Comparison of ENCODE assay signal across 8 cellular contexts in genomic region chr16:2046889-2047329, GRCh38. TPM values are rescaled to one million over a fixed set of nuclear protein-coding genes. Genes with fewer than 3 reads are reported as not detected.
DNase-seq lines count a peak whose midpoint lies in the region; ATAC-seq, FAIRE-seq and TF ChIP-seq lines count a peak whose summit lies in the region.

No MANE protein-coding gene starts in this region.

- no peaks in the 10 kb centered on the region for H3K9me3 ChIP-seq in iPS-18c (ENCODE audit: control insufficient read depth, insufficient read depth, low read length)

- TF ChIP-seq CTCF in activated B cell treated with CpG ODN at 0.5 μM for 24 hours (IDR thresholded peaks at IDR 0.05) = no peak

- H3K27ac ChIP-seq in temporal lobe (ENCODE audit: low read depth, low read length) = peak overlapping the region; percentile 38

- peak; percentile 64 for DNase-seq in activated CD8-positive, alpha-beta memory T cell treated with anti-CD3 and anti-CD28 coated beads for 24 hours
- DNase-seq in activated CD8-positive, alpha-beta memory T cell treated with anti-CD3 and anti-CD28 coated beads, Interleukin-2, amount 50 U/mL, for 4 hours = no peak
- no peak for DNase-seq in activated B cell treated with CpG ODN at 0.5 μM for 24 hours
- no peak for DNase-seq in cerebellar nuclear complex (lab: John Stamatoyannopoulos, UW)
- DNase-seq in RCC 7860 (ENCODE audit: low spot score) = no peak
- DNase-seq in GM19240 (ENCODE audit: insufficient read length, low spot score) = no peak

- no peak for FAIRE-seq in RCC 7860 (lab: Jason Lieb, UNC)

- H3K4me3 ChIP-seq in iPS-18c (ENCODE audit: insufficient read depth, low read depth, low read length) = peak overlapping the region; percentile 90

- H3K27ac Mint-ChIP-seq in activated B cell treated with CpG ODN at 0.5 μM for 24 hours = no peak overlapping the region

- CTCF ChIA-PET in activated B cell treated with CpG ODN at 0.5 μM for 24 hours (lab: Charles Lee) = interaction anchor here (1.2 kb wide), 2 partner anchors 43 to 94 kb away, joined by 3 to 5 read pairs; no protein-coding TSS in a partner anchor

- H3K27me3 Mint-ChIP-seq in activated B cell treated with CpG ODN at 0.5 μM for 24 hours = no peaks in the 10 kb centered on the region

- no peak for ATAC-seq in activated B cell treated with CpG ODN at 0.5 μM for 24 hours (ENCODE audit: low read depth)

- H3K4me3 Mint-ChIP-seq in activated B cell treated with CpG ODN at 0.5 μM for 24 hours = peak overlapping the region; percentile 89

- POLR2A ChIA-PET in activated B cell treated with CpG ODN at 0.5 μM for 24 hours (lab: Charles Lee) = interaction anchor here (0.6 to 1.9 kb wide), 7 partner anchors 10 to 159 kb away, joined by 3 to 30 read pairs (median 4); partner anchors contain the start of genes MLST8, RPS2 and TRAF7

- H3K36me3 Mint-ChIP-seq in activated B cell treated with CpG ODN at 0.5 μM for 24 hours (ENCODE audit: low read depth) = peaks cover 14% of the 10 kb centered on the region

- no peaks in the 10 kb centered on the region for H3K9me3 Mint-ChIP-seq in activated B cell treated with CpG ODN at 0.5 μM for 24 hours

- peaks cover 24% of the 10 kb centered on the region for H3K4me1 Mint-ChIP-seq in activated B cell treated with CpG ODN at 0.5 μM for 24 hours

- intact Hi-C loops in activated B cell treated with CpG ODN at 0.5 μM for 24 hours (cut with micrococcal nuclease) = loop anchor here (1.0 to 5.0 kb wide), 5 partner anchors 24 to 158 kb away; partner anchors contain the start of genes MLST8, NDUFB10 and ZNF598

RNA-seq across cellular contexts. Expression of gene NTHL1, which starts 0.7 kb away (rescaled TPM):
- total RNA-seq in activated B cell treated with CpG ODN at 0.5 μM for 24 hours = 10.5 and 11.5 TPM in 2 replicates
- total RNA-seq in temporal lobe = 19.4 TPM

RNA-seq across cellular contexts. Expression of gene TSC2, which starts 0.9 kb away (rescaled TPM):
- 130 and 139 TPM in 2 replicates for total RNA-seq in activated B cell treated with CpG ODN at 0.5 μM for 24 hours
- total RNA-seq in temporal lobe = 51.1 TPM

RNA-seq across cellular contexts. Expression of gene NHERF2, which starts 20.2 kb away (rescaled TPM):
- 0.56 and 0.93 TPM in 2 replicates for total RNA-seq in activated B cell treated with CpG ODN at 0.5 μM for 24 hours
- total RNA-seq in temporal lobe = 12.3 TPM

RNA-seq across cellular contexts. Expression of gene NPW, which starts 27.3 kb away (rescaled TPM):
- total RNA-seq in activated B cell treated with CpG ODN at 0.5 μM for 24 hours (1.5 and 1.7 TPM in 2 replicates), temporal lobe (0.25 TPM)

RNA-seq across cellular contexts. Expression of gene ZNF598, which starts 37.3 kb away (rescaled TPM):
- total RNA-seq in activated B cell treated with CpG ODN at 0.5 μM for 24 hours (56.4 and 59.3 TPM in 2 replicates), temporal lobe (5.2 TPM)
